Comparison of ENCODE assay signal across 2 cellular contexts in the genomic region with DNA sequence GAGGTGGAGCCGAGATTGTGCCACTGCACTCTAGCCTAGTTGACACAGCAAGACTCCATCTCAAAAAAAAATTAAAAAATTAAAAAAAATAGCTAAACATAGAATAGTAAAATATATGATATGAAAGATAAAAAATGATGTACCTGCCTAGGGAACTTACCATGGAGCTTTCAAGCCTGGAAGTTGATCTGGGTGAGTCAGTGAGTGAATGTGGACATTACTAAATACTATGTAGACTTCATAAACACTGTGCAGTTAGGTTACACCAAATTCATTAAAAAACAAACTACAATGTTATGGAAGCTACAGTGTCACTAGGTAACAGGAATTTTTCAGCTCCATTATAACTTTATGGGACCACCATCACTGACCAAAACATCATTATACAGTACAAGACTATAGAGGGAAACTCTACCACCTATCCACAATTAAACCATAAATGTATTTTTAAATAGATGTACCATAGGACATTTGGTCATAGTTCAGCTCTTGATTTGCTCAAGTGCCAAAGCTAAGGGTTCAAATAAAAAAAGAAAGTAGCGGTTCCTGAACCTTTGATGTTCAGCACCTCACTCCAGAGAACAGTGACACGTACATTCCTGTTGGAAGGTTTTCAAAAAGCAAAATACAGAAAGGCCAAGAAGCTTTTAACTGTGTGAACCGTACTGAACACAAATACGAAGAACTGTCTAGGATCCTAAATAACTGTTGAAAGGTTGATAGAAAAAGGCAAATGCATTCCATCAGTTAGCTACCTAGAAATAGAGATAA.
TF ChIP-seq lines count a peak whose summit lies in the region.

No MANE protein-coding gene starts in this region.

TF ChIP-seq in A549, 52 proteins besides CTCF, POLR2A, EP300 and RAD21 (continued from another document):
- TF ChIP-seq HDAC2 (IDR thresholded peaks at IDR 0.05) = no peak
- no peak for TF ChIP-seq FOSL2 (IDR thresholded peaks at IDR 0.05)
- no peak for TF ChIP-seq FOSL2 (CRISPR knock-in tag; IDR thresholded peaks at IDR 0.05)
- no peak for TF ChIP-seq ZSCAN20 (CRISPR knock-in tag; IDR thresholded peaks at IDR 0.05)
- TF ChIP-seq NR3C1 (IDR thresholded peaks at IDR 0.05) = no peak
- no peak for TF ChIP-seq HES2 (IDR thresholded peaks at IDR 0.05)
- TF ChIP-seq HEYL (CRISPR knock-in tag; IDR thresholded peaks at IDR 0.05) = no peak
- TF ChIP-seq BCL3 (IDR thresholded peaks at IDR 0.05) = no peak
- TF ChIP-seq CBX8 (IDR thresholded peaks at IDR 0.05) = no peak

TF ChIP-seq in IMR-90, 13 proteins besides CTCF, POLR2A, EP300 and RAD21 (continued from another document):
- TF ChIP-seq FOS (IDR thresholded peaks at IDR 0.05; ENCODE audit: low read depth, low read length) (no peak), RFX5 (IDR thresholded peaks at IDR 0.05; ENCODE audit: low read depth, low read length) (no peak), MXI1 (IDR thresholded peaks at IDR 0.05; ENCODE audit: borderline replicate concordance, low read depth, low read length) (no peak), NFE2L2 (IDR thresholded peaks at IDR 0.05; ENCODE audit: low read depth, low read length) (no peak), MAZ (IDR thresholded peaks at IDR 0.05; ENCODE audit: borderline replicate concordance, low read depth, low read length) (no peak), CHD1 (IDR thresholded peaks at IDR 0.05; ENCODE audit: low read depth, low read length) (no peak), RCOR1 (IDR thresholded peaks at IDR 0.05; ENCODE audit: insufficient replicate concordance, low read length) (no peak), SMC3 (IDR thresholded peaks at IDR 0.05; ENCODE audit: low read depth, low read length) (no peak), CEBPB (IDR thresholded peaks at IDR 0.05; ENCODE audit: low read depth, low read length) (no peak), MAFK (IDR thresholded peaks at IDR 0.05; ENCODE audit: low read depth, low read length) (no peak)
- TF ChIP-seq, protein P1, sequence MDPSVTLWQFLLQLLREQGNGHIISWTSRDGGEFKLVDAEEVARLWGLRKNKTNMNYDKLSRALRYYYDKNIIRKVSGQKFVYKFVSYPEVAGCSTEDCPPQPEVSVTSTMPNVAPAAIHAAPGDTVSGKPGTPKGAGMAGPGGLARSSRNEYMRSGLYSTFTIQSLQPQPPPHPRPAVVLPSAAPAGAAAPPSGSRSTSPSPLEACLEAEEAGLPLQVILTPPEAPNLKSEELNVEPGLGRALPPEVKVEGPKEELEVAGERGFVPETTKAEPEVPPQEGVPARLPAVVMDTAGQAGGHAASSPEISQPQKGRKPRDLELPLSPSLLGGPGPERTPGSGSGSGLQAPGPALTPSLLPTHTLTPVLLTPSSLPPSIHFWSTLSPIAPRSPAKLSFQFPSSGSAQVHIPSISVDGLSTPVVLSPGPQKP (IDR thresholded peaks at IDR 0.05; ENCODE audit: borderline replicate concordance, low read depth, low read length) = no peak
- TF ChIP-seq, protein P2, sequence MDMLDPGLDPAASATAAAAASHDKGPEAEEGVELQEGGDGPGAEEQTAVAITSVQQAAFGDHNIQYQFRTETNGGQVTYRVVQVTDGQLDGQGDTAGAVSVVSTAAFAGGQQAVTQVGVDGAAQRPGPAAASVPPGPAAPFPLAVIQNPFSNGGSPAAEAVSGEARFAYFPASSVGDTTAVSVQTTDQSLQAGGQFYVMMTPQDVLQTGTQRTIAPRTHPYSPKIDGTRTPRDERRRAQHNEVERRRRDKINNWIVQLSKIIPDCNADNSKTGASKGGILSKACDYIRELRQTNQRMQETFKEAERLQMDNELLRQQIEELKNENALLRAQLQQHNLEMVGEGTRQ (IDR thresholded peaks at IDR 0.05; ENCODE audit: low read depth, low read length) = no peak
